Comparison of ENCODE assay signal across 8 cellular contexts in genomic region chr2:174487536-174488162, GRCh38. TPM values are rescaled to one million over a fixed set of nuclear protein-coding genes. Genes with fewer than 3 reads are reported as not detected.
DNase-seq lines count a peak whose midpoint lies in the region; ATAC-seq and TF ChIP-seq lines count a peak whose summit lies in the region.

No MANE protein-coding gene starts in this region.

- 62 to 66% methylated on average over 12 of the region's 12 CpGs for WGBS in body of pancreas, 2 donors
- WGBS in mesenchymal stem cell = 86% methylated on average over 12 of the region's 12 CpGs

- DNase-seq in GM06990 (ENCODE audit: extremely low read depth, insufficient read length) (no peak), body of pancreas (no peak), mesenchymal stem cell (no peak), ACHN (no peak), NCI-H524 (lab: John Stamatoyannopoulos, UW) (no peak), GDM1 (lab: John Stamatoyannopoulos, UW) (no peak)

- TF ChIP-seq POLR2A in body of pancreas (IDR thresholded peaks at IDR 0.05) = no peak

- in situ Hi-C loops in ACHN (cut with HindIII; ENCODE audit: low pct_ligation_motif_present, low pct_unique_long_range_greater_than_20kb, low sequenced_read_pairs) = no loop called here

- H3K4me2 ChIP-seq in mesenchymal stem cell (ENCODE audit: low read length, poor library complexity, severe bottlenecking) = peak overlapping the region; percentile 98

- H2AK5ac ChIP-seq in mesenchymal stem cell (ENCODE audit: low read length, severe bottlenecking) = peak overlapping the region; percentile 83

- H3K4me3 ChIP-seq in GM06990 (replicated peaks; ENCODE audit: low read depth, low read length) (peak overlapping the region; percentile 84), body of pancreas (peak overlapping the region; percentile 22 to 64), mesenchymal stem cell (ENCODE audit: insufficient read depth in 1 of 2, low read depth in 1 of 2, low read length in 2 of 2) (peak overlapping the region; percentile 32 to 84)

- H3K9ac ChIP-seq in mesenchymal stem cell (ENCODE audit: low read length) = peak overlapping the region; percentile 90

- H3K36me3 ChIP-seq in GM06990 (ENCODE audit: control insufficient read depth, insufficient read depth, low read length) (no peaks in the 10 kb centered on the region), body of pancreas (replicated peaks in 1 of 2; ENCODE audit: insufficient read depth in 1 of 2, low read depth in 2 of 2) (no peaks in the 10 kb centered on the region), mesenchymal stem cell (ENCODE audit: control insufficient read depth in 1 of 2, insufficient read depth in 2 of 2, low read depth in 1 of 2, low read length in 2 of 2) (no peaks in the 10 kb centered on the region)

- H4K91ac ChIP-seq in mesenchymal stem cell (ENCODE audit: low read length) = no peak overlapping the region

- no peak overlapping the region for H2BK15ac ChIP-seq in mesenchymal stem cell (ENCODE audit: low read depth, poor library complexity, severe bottlenecking)

- no peaks in the 10 kb centered on the region for H3K9me3 ChIP-seq in body of pancreas
- H3K9me3 ChIP-seq in mesenchymal stem cell (ENCODE audit: control insufficient read depth, low read length) = no peaks in the 10 kb centered on the region

- peaks cover 12% of the 10 kb centered on the region for H3K79me1 ChIP-seq in mesenchymal stem cell (replicated peaks; ENCODE audit: low read length, poor library complexity, severe bottlenecking)

- H2BK5ac ChIP-seq in mesenchymal stem cell (ENCODE audit: low read depth, low read length, poor library complexity, severe bottlenecking) = no peak overlapping the region

- no peak for TF ChIP-seq CTCF in GM06990 (IDR thresholded peaks at IDR 0.05; ENCODE audit: insufficient read depth, low read length, poor library complexity, severe bottlenecking)
- no peak for TF ChIP-seq CTCF in body of pancreas (IDR thresholded peaks at IDR 0.05)

- H3K4me1 ChIP-seq in body of pancreas (peaks cover 14% of the 10 kb centered on the region), mesenchymal stem cell (ENCODE audit: control insufficient read depth, insufficient read depth, low read depth, low read length) (peaks cover 8% of the 10 kb centered on the region)

- H3K27ac ChIP-seq in body of pancreas = peak overlapping the region; percentile 84 to 93 (median 89)
- H3K27ac ChIP-seq in mesenchymal stem cell (ENCODE audit: low read length, poor library complexity, severe bottlenecking) = peak overlapping the region; percentile 87

- intact Hi-C loops in body of pancreas (cut with DNase I) = no loop called here

- no peak overlapping the region for H2AFZ ChIP-seq in mesenchymal stem cell (ENCODE audit: low read depth, low read length)

- no peak overlapping the region for H2BK12ac ChIP-seq in mesenchymal stem cell (ENCODE audit: low read length in 2 of 2)

- peak; percentile 0 for ATAC-seq in HG03064 (IDR thresholded peaks at IDR 0.05; ENCODE audit: low read depth, unreplicated experiment)
- no peak for ATAC-seq in body of pancreas
- no peak for ATAC-seq in HG03565 (IDR thresholded peaks at IDR 0.05; ENCODE audit: unreplicated experiment)

- H4K8ac ChIP-seq in mesenchymal stem cell (ENCODE audit: low read length) = peak overlapping the region; percentile 99

- H3K18ac ChIP-seq in mesenchymal stem cell (ENCODE audit: low read depth in 1 of 2, low read length in 2 of 2) = peak overlapping the region; percentile 82 to 86

- no peak overlapping the region for H3K14ac ChIP-seq in mesenchymal stem cell (ENCODE audit: low read length in 2 of 2)

- no peak overlapping the region for H3K23ac ChIP-seq in mesenchymal stem cell (ENCODE audit: low read length in 2 of 2)

- peak overlapping the region; percentile 64 to 88 for H3K4ac ChIP-seq in mesenchymal stem cell (ENCODE audit: low read depth in 1 of 2, low read length in 2 of 2)

- H3K27me3 ChIP-seq in GM06990 (replicated peaks; ENCODE audit: control insufficient read depth, insufficient read depth, low read length) (no peaks in the 10 kb centered on the region), body of pancreas (no peaks in the 10 kb centered on the region), mesenchymal stem cell (ENCODE audit: control insufficient read depth in 1 of 2, insufficient read depth in 1 of 2, low read length in 2 of 2) (no peaks in the 10 kb centered on the region)

- H2BK120ac ChIP-seq in mesenchymal stem cell (ENCODE audit: low read depth, low read length) = peak overlapping the region; percentile 77

RNA-seq across cellular contexts. Expression of gene GPR155, which starts 0.8 kb away (rescaled TPM):
- total RNA-seq in body of pancreas = 1 to 10 TPM; 4.6 to 8.6 TPM
- 4.6 TPM for polyA plus RNA-seq in mesenchymal stem cell (2013, experiment 1 of 2)
- polyA plus RNA-seq in mesenchymal stem cell (2013, experiment 2 of 2) = 4.9 TPM
